Comparison of ENCODE assay signal across 19 cellular contexts in the genomic region with DNA sequence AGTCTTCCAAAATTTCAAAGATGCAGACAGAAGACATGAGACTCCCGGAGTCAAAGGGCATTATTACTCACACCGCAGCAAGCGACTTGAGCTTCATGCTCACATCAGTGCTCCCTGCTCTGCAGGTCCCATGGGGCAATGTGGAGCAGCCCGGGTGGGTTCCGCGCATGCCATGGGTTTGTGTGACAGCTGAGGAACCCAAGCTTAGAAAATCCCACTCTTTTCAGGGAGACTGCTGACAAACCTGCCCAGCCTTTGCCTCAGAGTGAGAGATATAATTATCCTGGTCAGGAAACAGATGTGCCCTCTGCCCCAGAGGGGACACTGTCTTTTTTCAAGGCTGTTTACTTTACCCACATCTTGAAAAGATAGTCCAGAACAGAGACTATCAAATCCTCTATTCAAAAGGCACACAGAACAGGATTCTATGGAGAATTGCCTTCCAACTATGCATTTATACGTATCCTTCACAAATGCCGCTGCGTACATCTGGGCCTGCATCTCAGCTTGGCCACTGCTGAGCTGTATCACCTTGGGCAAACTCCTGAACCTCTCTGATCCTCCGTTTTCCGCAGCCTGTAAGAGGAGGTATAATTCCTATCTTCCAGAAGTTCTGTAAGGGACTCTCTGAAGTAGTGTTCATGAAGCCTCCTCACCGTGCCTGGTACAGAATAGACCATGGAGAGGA. TPM values are rescaled to one million over a fixed set of nuclear protein-coding genes. Genes with fewer than 3 reads are reported as not detected.
DNase-seq lines count a peak whose midpoint lies in the region; ATAC-seq, FAIRE-seq and TF ChIP-seq lines count a peak whose summit lies in the region.
"Had no signal": no experiment of that assay in that cellular context is flagged by ENCODE, and none has a peak within 500 bp of the region (broad histone marks: within the 10 kb centered on the region; RNA-seq: fewer than 3 reads in every experiment).

No MANE protein-coding gene starts in this region.

- no peak for TF ChIP-seq RAD21 in HepG2 (CRISPR knock-in tag; IDR thresholded peaks at IDR 0.05)

- no peak for ATAC-seq in HepG2
- ATAC-seq in HG03571 (IDR thresholded peaks at IDR 0.05; ENCODE audit: unreplicated experiment), result no peak
- ATAC-seq: stimulated activated naive B cell treated with anti-CD40 and anti-IgM and Interleukin-4, amounts not matched to agents 10 μg/mL and 1 μg/mL and 100 μg/mL, for 72 hours had no signal

- no peaks in the 10 kb centered on the region for H3K36me3 ChIP-seq in smooth muscle cell (ENCODE audit: low read depth)
- no peaks in the 10 kb centered on the region for H3K36me3 ChIP-seq in HepG2 (replicated peaks in 1 of 2; ENCODE audit: control insufficient read depth in 1 of 2, insufficient read depth in 2 of 2, low read length in 2 of 2)
- H3K36me3 ChIP-seq: ascending aorta had no signal

- TF ChIP-seq EP300 in HepG2 (IDR thresholded peaks at IDR 0.05; ENCODE audit: low read depth in 2 of 2, low read length in 2 of 2) (no peak), HepG2 (CRISPR knock-in tag; IDR thresholded peaks at IDR 0.05; ENCODE audit: borderline replicate concordance) (no peak)

- H3K79me2 ChIP-seq in smooth muscle cell (ENCODE audit: low read depth) (peaks cover 29% of the 10 kb centered on the region), HepG2 (ENCODE audit: insufficient read depth, low read length) (no peaks in the 10 kb centered on the region)
- H3K79me2 ChIP-seq: parathyroid adenoma had no signal

- no peaks in the 10 kb centered on the region for H3F3A ChIP-seq in smooth muscle cell (ENCODE audit: low read depth)

- H3K4me1 ChIP-seq in smooth muscle cell (ENCODE audit: low read depth) (no peaks in the 10 kb centered on the region), HepG2 (ENCODE audit: insufficient read depth, low read length) (no peaks in the 10 kb centered on the region)
- H3K4me1 ChIP-seq: parathyroid adenoma had no signal

- peak; percentile 12 for DNase-seq in EL
- peak; percentile 31 for DNase-seq in astrocyte of the spinal cord (ENCODE audit: low read depth, low spot score)
- peak; percentile 77 for DNase-seq in hepatic stellate cell (ENCODE audit: low spot score)
- no peak for DNase-seq in smooth muscle cell (lab: John Stamatoyannopoulos, UW; ENCODE audit: unreplicated experiment)
- no peak for DNase-seq in HepG2 (ENCODE audit: low spot score)
- no peak for DNase-seq in H54 (ENCODE audit: insufficient read length, low spot score)
- DNase-seq in OCI-M1 (lab: John Stamatoyannopoulos, UW), result no peak
- DNase-seq: activated CD8-positive, alpha-beta memory T cell treated with anti-CD3 and anti-CD28 coated beads, Interleukin-2, amount 50 U/mL, for 4 hours; activated naive CD4-positive, alpha-beta T cell; COR-L47; dermis blood vessel endothelial cell; kidney glomerular epithelial cell; NCI-H1417 treated with DMSO at 0.1 percent for 48 hours; NCI-H446; stimulated activated naive B cell treated with anti-CD40 and anti-IgM and Interleukin-4, amounts not matched to agents 10 μg/mL and 1 μg/mL and 100 μg/mL, for 72 hours; T-helper 9 cell had no signal

- intact Hi-C loops in HepG2 (cut with micrococcal nuclease; ENCODE audit: unreplicated experiment), result no loop called here

- no peak for FAIRE-seq in HepG2 (lab: Jason Lieb, UNC)
- FAIRE-seq in H54 (lab: Jason Lieb, UNC), result no peak

- TF ChIP-seq CTCF in astrocyte of the spinal cord (IDR thresholded peaks at IDR 0.05; ENCODE audit: low read depth, low read length) (no peak), smooth muscle cell (IDR thresholded peaks at IDR 0.05; ENCODE audit: borderline replicate concordance, insufficient read depth, poor library complexity, severe bottlenecking) (no peak), HepG2 (CRISPR knock-in tag; IDR thresholded peaks at IDR 0.05) (no peak)

- H3K9ac ChIP-seq in smooth muscle cell (ENCODE audit: low read depth) (no peak overlapping the region), HepG2 (ENCODE audit: insufficient read depth, low read depth, low read length) (no peak overlapping the region)
- H3K9ac ChIP-seq: parathyroid adenoma had no signal

- H3K9me3 ChIP-seq in smooth muscle cell (replicated peaks; ENCODE audit: low read depth) (no peaks in the 10 kb centered on the region), HepG2 (ENCODE audit: low read length) (no peaks in the 10 kb centered on the region)
- H3K9me3 ChIP-seq: ascending aorta had no signal

- H3K4me3 ChIP-seq in astrocyte of the spinal cord (ENCODE audit: low read depth, low read length) (no peak overlapping the region), smooth muscle cell (no peak overlapping the region), HepG2 (replicated peaks in 1 of 3; ENCODE audit: insufficient read depth in 1 of 3, low read depth in 2 of 3, low read length in 3 of 3) (no peak overlapping the region)
- H3K4me3 ChIP-seq: ascending aorta had no signal

- no peak overlapping the region for H2AFZ ChIP-seq in smooth muscle cell (ENCODE audit: low read depth)
- no peak overlapping the region for H2AFZ ChIP-seq in HepG2 (ENCODE audit: low read length)
- H2AFZ ChIP-seq: parathyroid adenoma had no signal

- H3K4me2 ChIP-seq in smooth muscle cell, result no peak overlapping the region
- H3K4me2 ChIP-seq in HepG2 (ENCODE audit: low read depth, low read length), result no peak overlapping the region

- TF ChIP-seq POLR2A in HepG2 (IDR thresholded peaks at IDR 0.05; ENCODE audit: insufficient read depth in 1 of 2, low read depth in 2 of 2, low read length in 2 of 2) (no peak), H54 (IDR thresholded peaks at IDR 0.05; ENCODE audit: low read depth, low read length) (no peak)

- H4K20me1 ChIP-seq in smooth muscle cell (ENCODE audit: low read depth), result peaks cover 100% of the 10 kb centered on the region
- no peaks in the 10 kb centered on the region for H4K20me1 ChIP-seq in HepG2 (ENCODE audit: insufficient read depth, low read length)

- 81% methylated on average over 12 of the region's 12 CpGs for WGBS in smooth muscle cell (ENCODE audit: low lambda C conversion rate)
- 48% methylated on average over 9 of the region's 12 CpGs for WGBS in HepG2 (ENCODE audit: low lambda C conversion rate)

- no TSS peak for BruUV-seq in HepG2 (replicated peaks; lab: Mats Ljungman, UMichigan)

- POLR2A ChIA-PET in HepG2 (lab: Yijun Ruan, JAX), result no interaction called here

- peak overlapping the region; percentile 89 for H3K27ac ChIP-seq in smooth muscle cell (ENCODE audit: low read depth)
- no peak overlapping the region for H3K27ac ChIP-seq in HepG2 (ENCODE audit: extremely low read length, insufficient read depth, low read length)
- H3K27ac ChIP-seq: parathyroid adenoma had no signal

- no peaks in the 10 kb centered on the region for H3K27me3 ChIP-seq in smooth muscle cell (ENCODE audit: low read depth)
- H3K27me3 ChIP-seq in HepG2 (ENCODE audit: control insufficient read depth in 1 of 2, insufficient read depth in 2 of 2, low read length in 2 of 2), result peaks cover 0 to 7% of the 10 kb centered on the region in 2 experiments; a peak in 1 of 5 replicates
- H3K27me3 ChIP-seq: ascending aorta had no signal

- CTCF ChIA-PET in HepG2 (lab: Yijun Ruan, JAX; ENCODE audit: low intra/inter-chr PET ratio, low total read pairs), result no interaction called here

- in situ Hi-C loops in astrocyte of the spinal cord (cut with HindIII; ENCODE audit: low sequenced_read_pairs) (no loop called here), HepG2 (cut with HindIII; ENCODE audit: extremely low pct_ligation_motif_present, low pct_unique_long_range_greater_than_20kb) (no loop called here)

TF ChIP-seq in HepG2, 621 proteins besides CTCF, POLR2A, EP300 and RAD21 (continues in another document):
- TF ChIP-seq ZNF558 (CRISPR knock-in tag; IDR thresholded peaks at IDR 0.05; ENCODE audit: borderline replicate concordance), result no peak
- TF ChIP-seq, protein P1, sequence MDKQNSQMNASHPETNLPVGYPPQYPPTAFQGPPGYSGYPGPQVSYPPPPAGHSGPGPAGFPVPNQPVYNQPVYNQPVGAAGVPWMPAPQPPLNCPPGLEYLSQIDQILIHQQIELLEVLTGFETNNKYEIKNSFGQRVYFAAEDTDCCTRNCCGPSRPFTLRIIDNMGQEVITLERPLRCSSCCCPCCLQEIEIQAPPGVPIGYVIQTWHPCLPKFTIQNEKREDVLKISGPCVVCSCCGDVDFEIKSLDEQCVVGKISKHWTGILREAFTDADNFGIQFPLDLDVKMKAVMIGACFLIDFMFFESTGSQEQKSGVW (CRISPR knock-in tag; IDR thresholded peaks at IDR 0.05; ENCODE audit: borderline replicate concordance), result no peak
- no peak for TF ChIP-seq HIVEP1 (CRISPR knock-in tag; IDR thresholded peaks at IDR 0.05)

RNA-seq across cellular contexts. Expression of a gene that starts 16.0 kb away (rescaled TPM):
- total RNA-seq in smooth muscle cell (35.5 and 36.3 TPM in 2 replicates), HepG2 (2016; rRNA removed; fragmentation: Illumina TruSeq; extraction: Trizol) (0.15 and 0.18 TPM in 2 replicates)
- polyA plus RNA-seq in smooth muscle cell (23.9 and 38.0 TPM in 2 replicates), HepG2 (2011; rRNA removed) (0.13 TPM in 2 replicates)
- not detected in 2 replicates for total RNA-seq in HepG2 (2016; cell fraction: cytosol; rRNA removed; fragmentation: Illumina TruSeq; extraction: Trizol; ENCODE audit: low read depth)
- 0.09 and 0.15 TPM in 2 replicates for total RNA-seq in HepG2 (2016; cell fraction: insoluble cytoplasmic fraction; rRNA removed; fragmentation: Illumina TruSeq; extraction: Trizol)
- 0.06 and 0.10 TPM in 2 replicates for total RNA-seq in HepG2 (2016; cell fraction: membrane; rRNA removed; fragmentation: Illumina TruSeq; extraction: Trizol)
- 0.19 and 0.44 TPM in 2 replicates for total RNA-seq in HepG2 (2016; cell fraction: nucleus; rRNA removed; fragmentation: Illumina TruSeq; extraction: Trizol)
- polyA plus RNA-seq in HepG2 (2011; cell fraction: cytosol; rRNA removed), result 0.03 and 0.04 TPM in 2 replicates
- 0.05 TPM in 2 replicates for polyA plus RNA-seq in HepG2 (2011; cell fraction: nucleus; rRNA removed)
- not detected in 2 replicates for polyA plus RNA-seq in HepG2 (2012)
- polyA plus RNA-seq in HepG2 (2016; cell fraction: cytosol; fragmentation: Illumina TruSeq; extraction: Trizol; ENCODE audit: low read depth), result 0.14 TPM in 1 of 2 replicates, not detected in the other
- 0.04 and 0.25 TPM in 2 replicates for polyA plus RNA-seq in HepG2 (2016; cell fraction: insoluble cytoplasmic fraction; fragmentation: Illumina TruSeq; extraction: Trizol; ENCODE audit: low read depth)
- polyA plus RNA-seq in HepG2 (2016; cell fraction: membrane; fragmentation: Illumina TruSeq; extraction: Trizol; ENCODE audit: low read depth), result 0.05 and 0.13 TPM in 2 replicates
- polyA plus RNA-seq in HepG2 (2016; cell fraction: nucleus; fragmentation: Illumina TruSeq; extraction: Trizol; ENCODE audit: insufficient read depth, low read depth), result 0.09 and 0.37 TPM in 2 replicates
- polyA minus RNA-seq in HepG2 (2011; rRNA and poly(A)+ RNA removed; ENCODE audit: low replicate concordance), result 0.12 TPM in 1 of 2 replicates, not detected in the other
- not detected in 2 replicates for polyA minus RNA-seq in HepG2 (2011; cell fraction: cytosol; rRNA and poly(A)+ RNA removed)
- 0.12 and 0.13 TPM in 2 replicates for polyA minus RNA-seq in HepG2 (2011; cell fraction: nucleus; rRNA and poly(A)+ RNA removed)

Comparison
In these comparisons a context has a peak if more than half of its experiments do, and no peak if none do; other contexts are left out.
1. DNase-seq: peak in EL (single experiment), astrocyte of the spinal cord (single experiment) and hepatic stellate cell (single experiment); none in smooth muscle cell (single experiment), HepG2 (single experiment), H54 (single experiment) and OCI-M1 (single experiment).
2. RNA of a gene that starts 16.0 kb away (total RNA-seq): 35.5 to 36.3 TPM in smooth muscle cell; 0.06 to 0.44 TPM in HepG2; every median in the first group is over 10 times any median in the second.